Comparison of ENCODE assay signal across 9 cellular contexts in genomic region chr1:37811027-37811655, GRCh38. TPM values are rescaled to one million over a fixed set of nuclear protein-coding genes. Genes with fewer than 3 reads are reported as not detected.
A peak's percentile ranks its signal among the peaks of the same experiment; 100 is the strongest.
DNase-seq lines count a peak whose midpoint lies in the region; ATAC-seq and TF ChIP-seq lines count a peak whose summit lies in the region.
"Had no signal": no experiment of that assay in that cellular context is flagged by ENCODE, and none has a peak within 500 bp of the region (broad histone marks: within the 10 kb centered on the region; RNA-seq: fewer than 3 reads in every experiment).

No MANE protein-coding gene starts in this region.

- peaks cover 17 to 33% of the 10 kb centered on the region in 2 donors for H3K4me1 ChIP-seq in adrenal gland (replicated peaks in 1 of 2)
- peaks cover 44% of the 10 kb centered on the region in 2 donors for H3K4me1 ChIP-seq in gastrocnemius medialis

- ATAC-seq in left cardiac atrium (no peak), gastrocnemius medialis (peak; percentile 6 to 56), GM21825 (IDR thresholded peaks at IDR 0.05; ENCODE audit: unreplicated experiment) (no peak)

- 32 to 51% (median 36%) methylated on average over 7 of the region's 7 CpGs for whole genome bisulfite sequencing in adrenal gland, 4 donors

- TF ChIP-seq POLR2A in adrenal gland (IDR thresholded peaks at IDR 0.05) (no peak), gastrocnemius medialis (IDR thresholded peaks at IDR 0.05) (no peak)

- H3K9me3 ChIP-seq in adrenal gland (replicated peaks in 1 of 3) (no peaks in the 10 kb centered on the region), gastrocnemius medialis (no peaks in the 10 kb centered on the region)

- TF ChIP-seq CTCF in adrenal gland (IDR thresholded peaks at IDR 0.05) = peak; percentile 48 to 78 (median 75)
- TF ChIP-seq CTCF in gastrocnemius medialis (IDR thresholded peaks at IDR 0.05 in 4 of 5, conservative IDR thresholded peaks at IDR 0.05 in 1 of 5) = peak; percentile 54 to 79 (median 72)

- H3K27ac ChIP-seq in adrenal gland (peak overlapping the region in 2 of 5 donors; percentile 1 to 32), gastrocnemius medialis (peak overlapping the region; percentile 12 to 98 (median 96))

- no peaks in the 10 kb centered on the region for H3K27me3 ChIP-seq in adrenal gland
- H3K27me3 ChIP-seq in gastrocnemius medialis = no peaks in the 10 kb centered on the region

- DNase-seq in activated gamma-delta T cell treated with Interleukin-2 at 50 U/mL for 16 hours (peak; percentile 47), activated gamma-delta T cell (lab: John Stamatoyannopoulos, UW) (no peak), NCI-H187 (lab: John Stamatoyannopoulos, UW) (peak; percentile 7 to 13), T-helper 1 cell (peak in 4 of 5 donors; percentile 35 to 63 (median 52)), adrenal gland (peak; percentile 53 to 88 (median 70)), left cardiac atrium (peak; percentile 64), gastrocnemius medialis (peak; percentile 38 to 80)

- in situ Hi-C loops in gastrocnemius medialis (cut with MboI; ENCODE audit: low sequenced_read_pairs in 4 of 4) = no loop called here

- H3K36me3 ChIP-seq in adrenal gland (replicated peaks in 1 of 2) (peaks cover 0 to 19% of the 10 kb centered on the region in 2 donors), gastrocnemius medialis (peaks cover 0 to 14% of the 10 kb centered on the region in 2 donors)

- intact Hi-C loops in adrenal gland (cut with DNase I) = loop anchor here in 1 of 2 donors (5.0 kb wide), 1 partner anchor 46 kb away; the partner anchor contains the start of gene MTF1
- intact Hi-C loops in left cardiac atrium (cut with DNase I) = loop anchor here in 1 of 2 donors (5.0 kb wide), 1 partner anchor 46 kb away; the partner anchor contains the start of gene MTF1
- intact Hi-C loops in gastrocnemius medialis (cut with DNase I; ENCODE audit: low total_unique reads) = loop anchor here (5.0 kb wide), 1 partner anchor 136 kb away; the partner anchor contains the start of gene INPP5B

- H3K4me3 ChIP-seq in adrenal gland = no peak overlapping the region
- no peak overlapping the region for H3K4me3 ChIP-seq in gastrocnemius medialis

RNA-seq across cellular contexts. Expression of gene YRDC, which starts 3.1 kb away (rescaled TPM):
- total RNA-seq in adrenal gland = 10 to 100 TPM in 6 of 8 donors, 1 to 10 TPM in 2; 8.3 to 31.1 (median 11.3) TPM
- 10 to 100 TPM in 1 of 3 donors, 1 to 10 TPM in 2; 5.4 to 14.0 (median 7.2) TPM for polyA plus RNA-seq in adrenal gland
- total RNA-seq in left cardiac atrium = 1 to 10 TPM; 5.6 to 9.7 TPM
- 10 to 100 TPM; 11.2 to 13.6 (median 11.7) TPM for total RNA-seq in gastrocnemius medialis

RNA-seq across cellular contexts. Expression of gene C1orf122, which starts 3.6 kb away (rescaled TPM):
- total RNA-seq in adrenal gland (100 to 1,000 TPM in 3 of 8 donors, 10 to 100 TPM in 5; 54.8 to 173 (median 90.7) TPM), left cardiac atrium (10 to 100 TPM; 50.0 to 58.8 TPM), gastrocnemius medialis (10 to 100 TPM; 41.2 to 96.0 (median 56.8) TPM)
- 10 to 100 TPM; 21.0 to 87.0 (median 57.7) TPM for polyA plus RNA-seq in adrenal gland

RNA-seq across cellular contexts. Expression of gene MANEAL, which starts 17.5 kb away (rescaled TPM):
- 10 to 100 TPM in 2 of 8 donors, 1 to 10 TPM in 6; 4.9 to 12.0 (median 9.1) TPM for total RNA-seq in adrenal gland
- polyA plus RNA-seq in adrenal gland = 10 to 100 TPM in 1 of 3 donors, 1 to 10 TPM in 2; 4.0 to 13.1 (median 4.4) TPM
- 1 to 10 TPM; 1.2 to 1.6 TPM for total RNA-seq in left cardiac atrium
- 1 to 10 TPM; 2.3 to 9.9 (median 4.0) TPM for total RNA-seq in gastrocnemius medialis

RNA-seq across cellular contexts. Expression of gene EPHA10, which starts 46.2 kb away (rescaled TPM):
- total RNA-seq in adrenal gland = under 1 TPM; 0.06 to 0.90 (median 0.56) TPM
- polyA plus RNA-seq in adrenal gland = 1 to 10 TPM in 1 of 3 donors, under 1 TPM in 2; 0.22 to 3.9 (median 0.40) TPM
- total RNA-seq in left cardiac atrium = under 1 TPM; 0.16 to 0.21 TPM
- under 1 TPM in 1 of 4 donors, not detected in 3; 0.17 TPM for total RNA-seq in gastrocnemius medialis
- total RNA-seq: skeletal muscle tissue had no signal

RNA-seq across cellular contexts. Expression of gene MTF1, which starts 48.3 kb away (rescaled TPM):
- total RNA-seq in adrenal gland (10 to 100 TPM in 4 of 8 donors, 1 to 10 TPM in 4; 3.7 to 28.0 (median 11.6) TPM), left cardiac atrium (10 to 100 TPM; 14.9 to 15.5 TPM), gastrocnemius medialis (1 to 10 TPM; 4.0 to 9.4 (median 6.4) TPM)
- polyA plus RNA-seq in adrenal gland = 1 to 10 TPM; 1.4 to 9.8 (median 2.3) TPM

Comparison
In these comparisons a context has a peak if more than half of its experiments do, and no peak if none do; other contexts are left out.
1. ATAC-seq: peak in gastrocnemius medialis (2 of 2); none in left cardiac atrium (0 of 2) and GM21825 (single experiment).